Comparison of ENCODE assay signal across 1 cellular context in the genomic region with DNA sequence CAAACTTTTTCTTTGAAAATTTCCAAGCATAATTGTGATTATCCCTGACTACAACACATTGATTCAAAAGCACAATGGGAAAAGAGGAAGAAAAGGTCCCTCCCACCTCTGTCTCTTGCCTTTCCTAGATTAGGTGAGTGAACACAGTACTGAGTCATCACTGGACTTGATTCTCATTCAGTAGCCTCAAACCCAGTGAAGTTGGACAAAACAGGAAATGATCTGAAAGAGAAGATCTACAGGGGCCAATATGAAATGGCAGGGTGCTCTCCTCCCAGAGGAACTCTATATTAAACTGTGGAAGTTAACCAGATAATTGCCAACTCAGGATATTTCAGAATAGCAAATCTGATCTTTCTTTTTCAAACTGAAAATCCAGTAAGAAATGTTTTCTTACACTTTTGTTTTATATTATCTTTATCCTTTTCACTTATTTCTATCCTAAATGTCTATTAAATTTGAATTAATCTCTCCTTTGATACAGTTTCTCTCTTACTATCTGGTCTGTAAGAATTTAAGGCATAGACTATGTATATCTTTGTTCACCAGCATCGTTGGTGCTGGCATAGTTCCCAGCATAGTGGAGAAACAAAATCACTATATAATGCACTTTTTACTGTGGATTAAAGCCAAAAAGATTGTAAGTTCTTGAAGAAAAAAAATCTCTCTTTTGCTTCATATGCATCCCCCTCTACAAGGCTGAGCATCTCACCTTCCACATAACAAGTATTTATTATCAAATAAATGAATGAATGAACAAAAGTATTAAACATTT.
TF ChIP-seq lines count a peak whose summit lies in the region.

No MANE protein-coding gene starts in this region.

TF ChIP-seq in K562, 482 proteins besides CTCF, POLR2A, EP300 and RAD21 (continued from another document and continues in another):
- TF ChIP-seq, protein P1, sequence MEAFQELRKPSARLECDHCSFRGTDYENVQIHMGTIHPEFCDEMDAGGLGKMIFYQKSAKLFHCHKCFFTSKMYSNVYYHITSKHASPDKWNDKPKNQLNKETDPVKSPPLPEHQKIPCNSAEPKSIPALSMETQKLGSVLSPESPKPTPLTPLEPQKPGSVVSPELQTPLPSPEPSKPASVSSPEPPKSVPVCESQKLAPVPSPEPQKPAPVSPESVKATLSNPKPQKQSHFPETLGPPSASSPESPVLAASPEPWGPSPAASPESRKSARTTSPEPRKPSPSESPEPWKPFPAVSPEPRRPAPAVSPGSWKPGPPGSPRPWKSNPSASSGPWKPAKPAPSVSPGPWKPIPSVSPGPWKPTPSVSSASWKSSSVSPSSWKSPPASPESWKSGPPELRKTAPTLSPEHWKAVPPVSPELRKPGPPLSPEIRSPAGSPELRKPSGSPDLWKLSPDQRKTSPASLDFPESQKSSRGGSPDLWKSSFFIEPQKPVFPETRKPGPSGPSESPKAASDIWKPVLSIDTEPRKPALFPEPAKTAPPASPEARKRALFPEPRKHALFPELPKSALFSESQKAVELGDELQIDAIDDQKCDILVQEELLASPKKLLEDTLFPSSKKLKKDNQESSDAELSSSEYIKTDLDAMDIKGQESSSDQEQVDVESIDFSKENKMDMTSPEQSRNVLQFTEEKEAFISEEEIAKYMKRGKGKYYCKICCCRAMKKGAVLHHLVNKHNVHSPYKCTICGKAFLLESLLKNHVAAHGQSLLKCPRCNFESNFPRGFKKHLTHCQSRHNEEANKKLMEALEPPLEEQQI (IDR thresholded peaks at IDR 0.05) = 0 out of 2 replicates have a peak, but pooled peaks have one; percentile 40
- no peak for TF ChIP-seq ZNF76 (CRISPR knock-in tag; IDR thresholded peaks at IDR 0.05; ENCODE audit: borderline replicate concordance)
- TF ChIP-seq, protein P2, sequence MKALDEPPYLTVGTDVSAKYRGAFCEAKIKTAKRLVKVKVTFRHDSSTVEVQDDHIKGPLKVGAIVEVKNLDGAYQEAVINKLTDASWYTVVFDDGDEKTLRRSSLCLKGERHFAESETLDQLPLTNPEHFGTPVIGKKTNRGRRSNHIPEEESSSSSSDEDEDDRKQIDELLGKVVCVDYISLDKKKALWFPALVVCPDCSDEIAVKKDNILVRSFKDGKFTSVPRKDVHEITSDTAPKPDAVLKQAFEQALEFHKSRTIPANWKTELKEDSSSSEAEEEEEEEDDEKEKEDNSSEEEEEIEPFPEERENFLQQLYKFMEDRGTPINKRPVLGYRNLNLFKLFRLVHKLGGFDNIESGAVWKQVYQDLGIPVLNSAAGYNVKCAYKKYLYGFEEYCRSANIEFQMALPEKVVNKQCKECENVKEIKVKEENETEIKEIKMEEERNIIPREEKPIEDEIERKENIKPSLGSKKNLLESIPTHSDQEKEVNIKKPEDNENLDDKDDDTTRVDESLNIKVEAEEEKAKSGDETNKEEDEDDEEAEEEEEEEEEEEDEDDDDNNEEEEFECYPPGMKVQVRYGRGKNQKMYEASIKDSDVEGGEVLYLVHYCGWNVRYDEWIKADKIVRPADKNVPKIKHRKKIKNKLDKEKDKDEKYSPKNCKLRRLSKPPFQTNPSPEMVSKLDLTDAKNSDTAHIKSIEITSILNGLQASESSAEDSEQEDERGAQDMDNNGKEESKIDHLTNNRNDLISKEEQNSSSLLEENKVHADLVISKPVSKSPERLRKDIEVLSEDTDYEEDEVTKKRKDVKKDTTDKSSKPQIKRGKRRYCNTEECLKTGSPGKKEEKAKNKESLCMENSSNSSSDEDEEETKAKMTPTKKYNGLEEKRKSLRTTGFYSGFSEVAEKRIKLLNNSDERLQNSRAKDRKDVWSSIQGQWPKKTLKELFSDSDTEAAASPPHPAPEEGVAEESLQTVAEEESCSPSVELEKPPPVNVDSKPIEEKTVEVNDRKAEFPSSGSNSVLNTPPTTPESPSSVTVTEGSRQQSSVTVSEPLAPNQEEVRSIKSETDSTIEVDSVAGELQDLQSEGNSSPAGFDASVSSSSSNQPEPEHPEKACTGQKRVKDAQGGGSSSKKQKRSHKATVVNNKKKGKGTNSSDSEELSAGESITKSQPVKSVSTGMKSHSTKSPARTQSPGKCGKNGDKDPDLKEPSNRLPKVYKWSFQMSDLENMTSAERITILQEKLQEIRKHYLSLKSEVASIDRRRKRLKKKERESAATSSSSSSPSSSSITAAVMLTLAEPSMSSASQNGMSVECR (CRISPR knock-in tag; IDR thresholded peaks at IDR 0.05) = no peak
- no peak for TF ChIP-seq ZHX1 (conservative IDR thresholded peaks at IDR 0.05; ENCODE audit: low read length)
- no peak for TF ChIP-seq ZNF146 (CRISPR knock-in tag; IDR thresholded peaks at IDR 0.05; ENCODE audit: unreplicated experiment)
- no peak for TF ChIP-seq ELF2 (CRISPR knock-in tag; IDR thresholded peaks at IDR 0.05)
- TF ChIP-seq JUND (IDR thresholded peaks at IDR 0.05; ENCODE audit: borderline replicate concordance, low read depth, low read length) = peak; percentile 94
- TF ChIP-seq JUND (tag; IDR thresholded peaks at IDR 0.05; ENCODE audit: borderline replicate concordance, low read depth, low read length) = peak; percentile 96
- 0 out of 2 replicates have a peak, but pooled peaks have one; percentile 5 for TF ChIP-seq ELF1 (tag; IDR thresholded peaks at IDR 0.05)
- TF ChIP-seq, protein P3, sequence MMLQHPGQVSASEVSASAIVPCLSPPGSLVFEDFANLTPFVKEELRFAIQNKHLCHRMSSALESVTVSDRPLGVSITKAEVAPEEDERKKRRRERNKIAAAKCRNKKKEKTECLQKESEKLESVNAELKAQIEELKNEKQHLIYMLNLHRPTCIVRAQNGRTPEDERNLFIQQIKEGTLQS (IDR thresholded peaks at IDR 0.05) = peak; percentile 88
- TF ChIP-seq, protein P3 (CRISPR knock-in tag; conservative IDR thresholded peaks at IDR 0.05) = no peak
- no peak for TF ChIP-seq ZNF77 (CRISPR knock-in tag; IDR thresholded peaks at IDR 0.05)
- TF ChIP-seq ZNF316 (IDR thresholded peaks at IDR 0.05) = peak; percentile 96
- 0 out of 4 replicates have a peak, but pooled peaks of 1 of the 2 experiments have one; percentile 31 for TF ChIP-seq TBL1XR1 (IDR thresholded peaks at IDR 0.05; ENCODE audit: low read length in 2 of 2)
- peak; percentile 83 for TF ChIP-seq JUN (IDR thresholded peaks at IDR 0.05; ENCODE audit: borderline replicate concordance, low read depth, low read length)
- TF ChIP-seq JUN (CRISPR knock-in tag; IDR thresholded peaks at IDR 0.05; ENCODE audit: borderline replicate concordance) = no peak
- TF ChIP-seq CBX3 (IDR thresholded peaks at IDR 0.05; ENCODE audit: borderline replicate concordance in 1 of 2, low read length in 2 of 2) = peak in 1 of 2 experiments; percentile 61; a peak in 1 of 3 replicates
- no peak for TF ChIP-seq NR2C2 (CRISPR knock-in tag; IDR thresholded peaks at IDR 0.05)
- 0 out of 2 replicates have a peak, but pooled peaks have one; percentile 12 for TF ChIP-seq NR2C2 (tag; IDR thresholded peaks at IDR 0.05)
- TF ChIP-seq DPF2 (IDR thresholded peaks at IDR 0.05) = peak; percentile 83; the same call in 1 of the 2 replicates
- no peak for TF ChIP-seq MYNN (IDR thresholded peaks at IDR 0.05)
- TF ChIP-seq MYNN (CRISPR knock-in tag; IDR thresholded peaks at IDR 0.05) = no peak
- TF ChIP-seq, protein P4, sequence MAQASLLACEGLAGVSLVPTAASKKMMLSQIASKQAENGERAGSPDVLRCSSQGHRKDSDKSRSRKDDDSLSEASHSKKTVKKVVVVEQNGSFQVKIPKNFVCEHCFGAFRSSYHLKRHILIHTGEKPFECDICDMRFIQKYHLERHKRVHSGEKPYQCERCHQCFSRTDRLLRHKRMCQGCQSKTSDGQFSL (CRISPR knock-in tag; IDR thresholded peaks at IDR 0.05) = no peak
- TF ChIP-seq, protein P4 (tag; IDR thresholded peaks at IDR 0.05) = no peak
- TF ChIP-seq, protein P5, sequence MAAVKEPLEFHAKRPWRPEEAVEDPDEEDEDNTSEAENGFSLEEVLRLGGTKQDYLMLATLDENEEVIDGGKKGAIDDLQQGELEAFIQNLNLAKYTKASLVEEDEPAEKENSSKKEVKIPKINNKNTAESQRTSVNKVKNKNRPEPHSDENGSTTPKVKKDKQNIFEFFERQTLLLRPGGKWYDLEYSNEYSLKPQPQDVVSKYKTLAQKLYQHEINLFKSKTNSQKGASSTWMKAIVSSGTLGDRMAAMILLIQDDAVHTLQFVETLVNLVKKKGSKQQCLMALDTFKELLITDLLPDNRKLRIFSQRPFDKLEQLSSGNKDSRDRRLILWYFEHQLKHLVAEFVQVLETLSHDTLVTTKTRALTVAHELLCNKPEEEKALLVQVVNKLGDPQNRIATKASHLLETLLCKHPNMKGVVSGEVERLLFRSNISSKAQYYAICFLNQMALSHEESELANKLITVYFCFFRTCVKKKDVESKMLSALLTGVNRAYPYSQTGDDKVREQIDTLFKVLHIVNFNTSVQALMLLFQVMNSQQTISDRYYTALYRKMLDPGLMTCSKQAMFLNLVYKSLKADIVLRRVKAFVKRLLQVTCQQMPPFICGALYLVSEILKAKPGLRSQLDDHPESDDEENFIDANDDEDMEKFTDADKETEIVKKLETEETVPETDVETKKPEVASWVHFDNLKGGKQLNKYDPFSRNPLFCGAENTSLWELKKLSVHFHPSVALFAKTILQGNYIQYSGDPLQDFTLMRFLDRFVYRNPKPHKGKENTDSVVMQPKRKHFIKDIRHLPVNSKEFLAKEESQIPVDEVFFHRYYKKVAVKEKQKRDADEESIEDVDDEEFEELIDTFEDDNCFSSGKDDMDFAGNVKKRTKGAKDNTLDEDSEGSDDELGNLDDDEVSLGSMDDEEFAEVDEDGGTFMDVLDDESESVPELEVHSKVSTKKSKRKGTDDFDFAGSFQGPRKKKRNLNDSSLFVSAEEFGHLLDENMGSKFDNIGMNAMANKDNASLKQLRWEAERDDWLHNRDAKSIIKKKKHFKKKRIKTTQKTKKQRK (IDR thresholded peaks at IDR 0.05; ENCODE audit: borderline replicate concordance, low read depth, low read length) = no peak
- TF ChIP-seq SPI1 (IDR thresholded peaks at IDR 0.05; ENCODE audit: borderline replicate concordance, low read depth, low read length) = peak; percentile 74
- TF ChIP-seq FOS (IDR thresholded peaks at IDR 0.05; ENCODE audit: extremely low read depth, insufficient read length) = peak; percentile 21
- 0 out of 2 replicates have a peak, but pooled peaks have one; percentile 36 for TF ChIP-seq ZNF592 (IDR thresholded peaks at IDR 0.05)
- peak; percentile 38; the same call in 1 of the 2 replicates for TF ChIP-seq ATF7 (IDR thresholded peaks at IDR 0.05)
- TF ChIP-seq FUS (optimal IDR thresholded peaks at IDR 0.05; ENCODE audit: low read depth, low read length) = no peak
- TF ChIP-seq C11orf30 (IDR thresholded peaks at IDR 0.05; ENCODE audit: low read depth) = peak; percentile 91
- peak; percentile 77 for TF ChIP-seq MAFG (tag; conservative IDR thresholded peaks at IDR 0.05)
- no peak for TF ChIP-seq FOXJ3 (CRISPR knock-in tag; IDR thresholded peaks at IDR 0.05)
- 0 out of 2 replicates have a peak, but pooled peaks have one; percentile 16 for TF ChIP-seq GABPA (tag; conservative IDR thresholded peaks at IDR 0.05; ENCODE audit: low read depth)
- TF ChIP-seq ZNF174 (CRISPR knock-in tag; IDR thresholded peaks at IDR 0.05) = no peak
- no peak for TF ChIP-seq EWSR1 (IDR thresholded peaks at IDR 0.05; ENCODE audit: borderline replicate concordance, low read depth, partially characterized antibody)
- peak; percentile 72; the same call in 1 of the 2 replicates for TF ChIP-seq MAFF (IDR thresholded peaks at IDR 0.05; ENCODE audit: low read length)
- peak; percentile 43; the same call in 1 of the 2 replicates for TF ChIP-seq SMARCC2 (IDR thresholded peaks at IDR 0.05; ENCODE audit: low read depth)
- no peak for TF ChIP-seq FOXM1 (IDR thresholded peaks at IDR 0.05; ENCODE audit: low read depth)
- no peak for TF ChIP-seq FOXM1 (CRISPR knock-in tag; IDR thresholded peaks at IDR 0.05; ENCODE audit: low read depth)
